In genomic region chr12:6851153-6851920, GRCh38 we compare ENCODE assay signal across 1 cellular context.
TF ChIP-seq lines count a peak whose summit lies in the region.

Gene CDCA3, minus strand, starts transcription at chr12:6851286. Its CDS starts 334 bp downstream, at chr12:6850952.

TF ChIP-seq in K562, 482 proteins besides CTCF, POLR2A, EP300 and RAD21 (continued from another document and continues in another):
- TF ChIP-seq FOXO4 (CRISPR knock-in tag; IDR thresholded peaks at IDR 0.05) (no peak), PHF8 (IDR thresholded peaks at IDR 0.05; ENCODE audit: borderline replicate concordance, low read length) (peak; percentile 43), KLF6 (CRISPR knock-in tag; IDR thresholded peaks at IDR 0.05; ENCODE audit: borderline replicate concordance) (no peak), RBM15 (IDR thresholded peaks at IDR 0.05; ENCODE audit: insufficient read depth, low read length) (no peak), ETS1 (conservative IDR thresholded peaks at IDR 0.05; ENCODE audit: control insufficient read depth, low read depth, low read length) (0 out of 2 replicates have a peak, but pooled peaks have one; percentile 43), POLR3A (IDR thresholded peaks at IDR 0.05; ENCODE audit: borderline replicate concordance, extremely low read depth, insufficient read depth, insufficient read length) (no peak), ZNF184 (CRISPR knock-in tag; IDR thresholded peaks at IDR 0.05) (no peak), RBFOX2 (IDR thresholded peaks at IDR 0.05; ENCODE audit: low read depth, low read length) (peak; percentile 10), KAT8 (IDR thresholded peaks at IDR 0.05; ENCODE audit: low read depth) (no peak), CAMTA2 (CRISPR knock-in tag; conservative IDR thresholded peaks at IDR 0.05) (no peak), IRF2 (CRISPR knock-in tag; IDR thresholded peaks at IDR 0.05) (no peak), POLR2AphosphoS5 (IDR thresholded peaks at IDR 0.05; ENCODE audit: control insufficient read depth, insufficient read depth, low read depth, low read length) (peak; percentile 31; the same call in 1 of the 2 replicates), HLTF (IDR thresholded peaks at IDR 0.05) (no peak), ZNF589 (CRISPR knock-in tag; IDR thresholded peaks at IDR 0.05; ENCODE audit: low read depth) (no peak), MLLT1 (IDR thresholded peaks at IDR 0.05) (peak in 1 of 2 experiments; percentile 60; a peak in 1 of 4 replicates), ZBTB8A (IDR thresholded peaks at IDR 0.05; ENCODE audit: partially characterized antibody) (no peak), CBX3 (IDR thresholded peaks at IDR 0.05; ENCODE audit: borderline replicate concordance in 1 of 2, low read length in 2 of 2) (no peak; a peak in 1 of 3 replicates), CEBPB (tag; IDR thresholded peaks at IDR 0.05) (no peak), HNRNPL (IDR thresholded peaks at IDR 0.05; ENCODE audit: low read depth, low read length) (no peak), POLR2G (IDR thresholded peaks at IDR 0.05; ENCODE audit: low read depth, low read length) (peak; percentile 60), ZNF217 (CRISPR knock-in tag; IDR thresholded peaks at IDR 0.05) (no peak), ATF1 (CRISPR knock-in tag; IDR thresholded peaks at IDR 0.05) (no peak), ATF1 (tag; IDR thresholded peaks at IDR 0.05) (peak; percentile 90), ZBTB7A (IDR thresholded peaks at IDR 0.05; ENCODE audit: borderline replicate concordance, control insufficient read depth, low read depth, low read length) (peak; percentile 91), ZMIZ1 (IDR thresholded peaks at IDR 0.05; ENCODE audit: low read depth in 2 of 2, low read length in 2 of 2) (0 out of 4 replicates have a peak, but pooled peaks of 1 of the 2 experiments have one; percentile 12)
- TF ChIP-seq, protein P1, sequence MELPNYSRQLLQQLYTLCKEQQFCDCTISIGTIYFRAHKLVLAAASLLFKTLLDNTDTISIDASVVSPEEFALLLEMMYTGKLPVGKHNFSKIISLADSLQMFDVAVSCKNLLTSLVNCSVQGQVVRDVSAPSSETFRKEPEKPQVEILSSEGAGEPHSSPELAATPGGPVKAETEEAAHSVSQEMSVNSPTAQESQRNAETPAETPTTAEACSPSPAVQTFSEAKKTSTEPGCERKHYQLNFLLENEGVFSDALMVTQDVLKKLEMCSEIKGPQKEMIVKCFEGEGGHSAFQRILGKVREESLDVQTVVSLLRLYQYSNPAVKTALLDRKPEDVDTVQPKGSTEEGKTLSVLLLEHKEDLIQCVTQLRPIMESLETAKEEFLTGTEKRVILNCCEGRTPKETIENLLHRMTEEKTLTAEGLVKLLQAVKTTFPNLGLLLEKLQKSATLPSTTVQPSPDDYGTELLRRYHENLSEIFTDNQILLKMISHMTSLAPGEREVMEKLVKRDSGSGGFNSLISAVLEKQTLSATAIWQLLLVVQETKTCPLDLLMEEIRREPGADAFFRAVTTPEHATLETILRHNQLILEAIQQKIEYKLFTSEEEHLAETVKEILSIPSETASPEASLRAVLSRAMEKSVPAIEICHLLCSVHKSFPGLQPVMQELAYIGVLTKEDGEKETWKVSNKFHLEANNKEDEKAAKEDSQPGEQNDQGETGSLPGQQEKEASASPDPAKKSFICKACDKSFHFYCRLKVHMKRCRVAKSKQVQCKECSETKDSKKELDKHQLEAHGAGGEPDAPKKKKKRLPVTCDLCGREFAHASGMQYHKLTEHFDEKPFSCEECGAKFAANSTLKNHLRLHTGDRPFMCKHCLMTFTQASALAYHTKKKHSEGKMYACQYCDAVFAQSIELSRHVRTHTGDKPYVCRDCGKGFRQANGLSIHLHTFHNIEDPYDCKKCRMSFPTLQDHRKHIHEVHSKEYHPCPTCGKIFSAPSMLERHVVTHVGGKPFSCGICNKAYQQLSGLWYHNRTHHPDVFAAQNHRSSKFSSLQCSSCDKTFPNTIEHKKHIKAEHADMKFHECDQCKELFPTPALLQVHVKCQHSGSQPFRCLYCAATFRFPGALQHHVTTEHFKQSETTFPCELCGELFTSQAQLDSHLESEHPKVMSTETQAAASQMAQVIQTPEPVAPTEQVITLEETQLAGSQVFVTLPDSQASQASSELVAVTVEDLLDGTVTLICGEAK (IDR thresholded peaks at IDR 0.05): no peak
- TF ChIP-seq, protein P1 (CRISPR knock-in tag; IDR thresholded peaks at IDR 0.05): no peak
- TF ChIP-seq, protein P2, sequence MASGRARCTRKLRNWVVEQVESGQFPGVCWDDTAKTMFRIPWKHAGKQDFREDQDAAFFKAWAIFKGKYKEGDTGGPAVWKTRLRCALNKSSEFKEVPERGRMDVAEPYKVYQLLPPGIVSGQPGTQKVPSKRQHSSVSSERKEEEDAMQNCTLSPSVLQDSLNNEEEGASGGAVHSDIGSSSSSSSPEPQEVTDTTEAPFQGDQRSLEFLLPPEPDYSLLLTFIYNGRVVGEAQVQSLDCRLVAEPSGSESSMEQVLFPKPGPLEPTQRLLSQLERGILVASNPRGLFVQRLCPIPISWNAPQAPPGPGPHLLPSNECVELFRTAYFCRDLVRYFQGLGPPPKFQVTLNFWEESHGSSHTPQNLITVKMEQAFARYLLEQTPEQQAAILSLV (tag; IDR thresholded peaks at IDR 0.05): no peak
- TF ChIP-seq, protein P3, sequence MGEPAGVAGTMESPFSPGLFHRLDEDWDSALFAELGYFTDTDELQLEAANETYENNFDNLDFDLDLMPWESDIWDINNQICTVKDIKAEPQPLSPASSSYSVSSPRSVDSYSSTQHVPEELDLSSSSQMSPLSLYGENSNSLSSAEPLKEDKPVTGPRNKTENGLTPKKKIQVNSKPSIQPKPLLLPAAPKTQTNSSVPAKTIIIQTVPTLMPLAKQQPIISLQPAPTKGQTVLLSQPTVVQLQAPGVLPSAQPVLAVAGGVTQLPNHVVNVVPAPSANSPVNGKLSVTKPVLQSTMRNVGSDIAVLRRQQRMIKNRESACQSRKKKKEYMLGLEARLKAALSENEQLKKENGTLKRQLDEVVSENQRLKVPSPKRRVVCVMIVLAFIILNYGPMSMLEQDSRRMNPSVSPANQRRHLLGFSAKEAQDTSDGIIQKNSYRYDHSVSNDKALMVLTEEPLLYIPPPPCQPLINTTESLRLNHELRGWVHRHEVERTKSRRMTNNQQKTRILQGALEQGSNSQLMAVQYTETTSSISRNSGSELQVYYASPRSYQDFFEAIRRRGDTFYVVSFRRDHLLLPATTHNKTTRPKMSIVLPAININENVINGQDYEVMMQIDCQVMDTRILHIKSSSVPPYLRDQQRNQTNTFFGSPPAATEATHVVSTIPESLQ (CRISPR knock-in tag; IDR thresholded peaks at IDR 0.05): 0 out of 2 replicates have a peak, but pooled peaks have one; percentile 63
- TF ChIP-seq, protein P4, sequence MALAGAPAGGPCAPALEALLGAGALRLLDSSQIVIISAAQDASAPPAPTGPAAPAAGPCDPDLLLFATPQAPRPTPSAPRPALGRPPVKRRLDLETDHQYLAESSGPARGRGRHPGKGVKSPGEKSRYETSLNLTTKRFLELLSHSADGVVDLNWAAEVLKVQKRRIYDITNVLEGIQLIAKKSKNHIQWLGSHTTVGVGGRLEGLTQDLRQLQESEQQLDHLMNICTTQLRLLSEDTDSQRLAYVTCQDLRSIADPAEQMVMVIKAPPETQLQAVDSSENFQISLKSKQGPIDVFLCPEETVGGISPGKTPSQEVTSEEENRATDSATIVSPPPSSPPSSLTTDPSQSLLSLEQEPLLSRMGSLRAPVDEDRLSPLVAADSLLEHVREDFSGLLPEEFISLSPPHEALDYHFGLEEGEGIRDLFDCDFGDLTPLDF (CRISPR knock-in tag; IDR thresholded peaks at IDR 0.05): peak; percentile 72; the same call in 1 of the 2 replicates
- TF ChIP-seq, protein P5, sequence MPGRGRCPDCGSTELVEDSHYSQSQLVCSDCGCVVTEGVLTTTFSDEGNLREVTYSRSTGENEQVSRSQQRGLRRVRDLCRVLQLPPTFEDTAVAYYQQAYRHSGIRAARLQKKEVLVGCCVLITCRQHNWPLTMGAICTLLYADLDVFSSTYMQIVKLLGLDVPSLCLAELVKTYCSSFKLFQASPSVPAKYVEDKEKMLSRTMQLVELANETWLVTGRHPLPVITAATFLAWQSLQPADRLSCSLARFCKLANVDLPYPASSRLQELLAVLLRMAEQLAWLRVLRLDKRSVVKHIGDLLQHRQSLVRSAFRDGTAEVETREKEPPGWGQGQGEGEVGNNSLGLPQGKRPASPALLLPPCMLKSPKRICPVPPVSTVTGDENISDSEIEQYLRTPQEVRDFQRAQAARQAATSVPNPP (IDR thresholded peaks at IDR 0.05; ENCODE audit: borderline replicate concordance, insufficient read depth, insufficient read length): no peak
